Comparison of ENCODE assay signal across 9 cellular contexts in the genomic region with DNA sequence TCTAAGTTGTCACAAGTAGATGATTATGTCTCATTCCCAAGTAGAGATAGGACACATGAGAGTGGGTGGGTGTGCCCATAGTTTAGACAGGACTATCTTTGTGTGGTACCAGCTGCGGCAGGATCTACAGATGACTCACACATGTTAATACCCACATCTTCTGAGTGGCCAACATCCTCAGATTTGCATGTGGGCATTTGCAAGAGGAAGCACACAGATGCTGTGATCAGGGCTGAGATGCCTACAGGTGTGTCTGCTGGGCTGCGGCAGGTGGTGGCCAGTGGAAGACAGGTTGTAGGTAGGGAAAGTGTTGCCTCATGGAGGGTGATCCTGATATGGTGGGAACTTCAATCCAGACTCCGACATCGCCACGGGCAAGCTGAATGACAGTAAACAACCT. TPM values are rescaled to one million over a fixed set of nuclear protein-coding genes. Genes with fewer than 3 reads are reported as not detected.
DNase-seq lines count a peak whose midpoint lies in the region; ATAC-seq and TF ChIP-seq lines count a peak whose summit lies in the region.
"Had no signal": no experiment of that assay in that cellular context is flagged by ENCODE, and none has a peak within 500 bp of the region (broad histone marks: within the 10 kb centered on the region; RNA-seq: fewer than 3 reads in every experiment).

No MANE protein-coding gene starts in this region.

- H3K9me3 Mint-ChIP-seq in activated CD4-positive, alpha-beta T cell treated with anti-CD3 and anti-CD28 coated beads, Interleukin-2, amount 10 ng/mL, durations not matched to agents 7 days and 5 days: no peaks in the 10 kb centered on the region
- H3K9me3 Mint-ChIP-seq in stimulated activated effector memory CD8-positive, alpha-beta T cell treated with anti-CD3 and anti-CD28 coated beads, Interleukin-12 subunit alpha, Interleukin-12 subunit beta, amount 100 ng/mL, for 72 hours: no peaks in the 10 kb centered on the region

- no peak overlapping the region for H3K4me3 ChIP-seq in sigmoid colon
- H3K4me3 ChIP-seq: SJCRH30 had no signal

- POLR2A ChIA-PET in activated CD4-positive, alpha-beta T cell treated with anti-CD3 and anti-CD28 coated beads, Interleukin-2, amount 10 ng/mL, durations not matched to agents 7 days and 5 days (lab: Charles Lee): no interaction called here

- peak overlapping the region; percentile 0; the same call in 1 of the 2 replicates for H3K27ac ChIP-seq in VCaP
- H3K27ac ChIP-seq in sigmoid colon: no peak overlapping the region
- H3K27ac ChIP-seq: SJCRH30 had no signal

- no peaks in the 10 kb centered on the region for H3K27me3 ChIP-seq in sigmoid colon
- H3K27me3 ChIP-seq: SJCRH30 had no signal

- H3K36me3 Mint-ChIP-seq in activated CD4-positive, alpha-beta T cell treated with anti-CD3 and anti-CD28 coated beads, Interleukin-2, amount 10 ng/mL, durations not matched to agents 7 days and 5 days (ENCODE audit: low read depth): no peaks in the 10 kb centered on the region
- no peaks in the 10 kb centered on the region for H3K36me3 Mint-ChIP-seq in stimulated activated effector memory CD8-positive, alpha-beta T cell treated with anti-CD3 and anti-CD28 coated beads, Interleukin-12 subunit alpha, Interleukin-12 subunit beta, amount 100 ng/mL, for 72 hours

- TF ChIP-seq CTCF in VCaP (conservative IDR thresholded peaks at IDR 0.05): no peak
- TF ChIP-seq CTCF in sigmoid colon (IDR thresholded peaks at IDR 0.05): no peak

- CTCF ChIA-PET in activated CD4-positive, alpha-beta T cell treated with anti-CD3 and anti-CD28 coated beads, Interleukin-2, amount 10 ng/mL, durations not matched to agents 7 days and 5 days (lab: Charles Lee): interaction anchor here (0.7 to 1.6 kb wide), 3 partner anchors 14 to 890 kb away, joined by 3 to 4 read pairs (median 3); no protein-coding TSS in a partner anchor

- H3K4me3 Mint-ChIP-seq in activated CD4-positive, alpha-beta T cell treated with anti-CD3 and anti-CD28 coated beads, Interleukin-2, amount 10 ng/mL, durations not matched to agents 7 days and 5 days: peak overlapping the region; percentile 62
- H3K4me3 Mint-ChIP-seq in stimulated activated effector memory CD8-positive, alpha-beta T cell treated with anti-CD3 and anti-CD28 coated beads, Interleukin-12 subunit alpha, Interleukin-12 subunit beta, amount 100 ng/mL, for 72 hours: peak overlapping the region; percentile 64

- no peaks in the 10 kb centered on the region for H3K36me3 ChIP-seq in sigmoid colon
- H3K36me3 ChIP-seq: SJCRH30 had no signal

- no peak for TF ChIP-seq EP300 in sigmoid colon (IDR thresholded peaks at IDR 0.05)

- peak; percentile 74 for ATAC-seq in HG03060 (IDR thresholded peaks at IDR 0.05; ENCODE audit: low read depth, unreplicated experiment)
- peak; percentile 87 for ATAC-seq in stimulated activated effector memory CD8-positive, alpha-beta T cell treated with anti-CD3 and anti-CD28 coated beads, Interleukin-12 subunit alpha, Interleukin-12 subunit beta, amount 100 ng/mL, for 72 hours

- peaks cover 57% of the 10 kb centered on the region for H3K4me1 Mint-ChIP-seq in activated CD4-positive, alpha-beta T cell treated with anti-CD3 and anti-CD28 coated beads, Interleukin-2, amount 10 ng/mL, durations not matched to agents 7 days and 5 days
- H3K4me1 Mint-ChIP-seq in stimulated activated effector memory CD8-positive, alpha-beta T cell treated with anti-CD3 and anti-CD28 coated beads, Interleukin-12 subunit alpha, Interleukin-12 subunit beta, amount 100 ng/mL, for 72 hours: peaks cover 42% of the 10 kb centered on the region

- intact Hi-C loops in sigmoid colon (cut with DNase I): no loop called here

- peak overlapping the region; percentile 89 for H3K27ac Mint-ChIP-seq in activated CD4-positive, alpha-beta T cell treated with anti-CD3 and anti-CD28 coated beads, Interleukin-2, amount 10 ng/mL, durations not matched to agents 7 days and 5 days
- H3K27ac Mint-ChIP-seq in stimulated activated effector memory CD8-positive, alpha-beta T cell treated with anti-CD3 and anti-CD28 coated beads, Interleukin-12 subunit alpha, Interleukin-12 subunit beta, amount 100 ng/mL, for 72 hours: peak overlapping the region; percentile 83

- no peak for DNase-seq in activated CD4-positive, alpha-beta T cell treated with anti-CD3 and anti-CD28 coated beads, Interleukin-2, amount 10 ng/mL, durations not matched to agents 7 days and 5 days
- no peak for DNase-seq in activated CD4-positive, alpha-beta T cell treated with anti-CD3 and anti-CD28 coated beads for 1 hour
- DNase-seq in stimulated activated effector memory CD8-positive, alpha-beta T cell treated with anti-CD3 and anti-CD28 coated beads, Interleukin-12 subunit alpha, Interleukin-12 subunit beta, amount 100 ng/mL, for 72 hours (ENCODE audit: low spot score in 2 of 2): no peak
- DNase-seq in SIG-M5 treated with dmso at 0.1 percent for 504 hours (lab: John Stamatoyannopoulos, UW; ENCODE audit: unreplicated experiment): no peak
- DNase-seq in cerebellum (ENCODE audit: low spot score): no peak
- DNase-seq in sigmoid colon: no peak

- H3K9me3 ChIP-seq in sigmoid colon: no peaks in the 10 kb centered on the region
- H3K9me3 ChIP-seq: SJCRH30 had no signal

- WGBS in sigmoid colon, 2 donors: 69 to 74% methylated on average over 5 of the region's 5 CpGs

- H3K4me1 ChIP-seq in sigmoid colon: peaks cover 0 to 25% (median 20%) of the 10 kb centered on the region in 4 donors

- no peaks in the 10 kb centered on the region for H3K27me3 Mint-ChIP-seq in activated CD4-positive, alpha-beta T cell treated with anti-CD3 and anti-CD28 coated beads, Interleukin-2, amount 10 ng/mL, durations not matched to agents 7 days and 5 days

- TF ChIP-seq POLR2A in sigmoid colon (IDR thresholded peaks at IDR 0.05): no peak

RNA-seq across cellular contexts. Expression of a gene that starts 50.8 kb away (rescaled TPM):
- 100 to 1,000 TPM; 134 to 143 TPM for total RNA-seq in activated CD4-positive, alpha-beta T cell treated with anti-CD3 and anti-CD28 coated beads, Interleukin-2, amount 10 ng/mL, durations not matched to agents 7 days and 5 days
- total RNA-seq in cerebellum (53.7 TPM), sigmoid colon (100 to 1,000 TPM in 2 of 4 donors, 10 to 100 TPM in 2; 36.2 to 143 (median 112) TPM)
- polyA plus RNA-seq in sigmoid colon: 10 to 100 TPM in 2 of 3 donors, 1 to 10 TPM in 1; 9.0 to 36.7 (median 13.4) TPM
